ENCODE assay signal across 18 cellular contexts in genomic region chr2:121740973-121741372, GRCh38. TPM values are rescaled to one million over a fixed set of nuclear protein-coding genes. Genes with fewer than 3 reads are reported as not detected.
A peak's percentile ranks its signal among the peaks of the same experiment; 100 is the strongest.
DNase-seq lines count a peak whose midpoint lies in the region; ATAC-seq and TF ChIP-seq lines count a peak whose summit lies in the region.
"Had no signal": no experiment of that assay in that cellular context is flagged by ENCODE, and none has a peak within 500 bp of the region (broad histone marks: within the 10 kb centered on the region; RNA-seq: fewer than 3 reads in every experiment).

No MANE protein-coding gene starts in this region.

- H3K27me3 Mint-ChIP-seq in activated naive CD4-positive, alpha-beta T cell treated with anti-CD3 and anti-CD28 coated beads, Interleukin-2, amount 50 U/mL, for 24 hours, result no peaks in the 10 kb centered on the region
- H3K27me3 Mint-ChIP-seq in activated naive CD4-positive, alpha-beta T cell treated with anti-CD3 and anti-CD28 coated beads for 36 hours (ENCODE audit: low read depth), result no peaks in the 10 kb centered on the region
- H3K27me3 Mint-ChIP-seq in CD4-positive, alpha-beta T cell, result no peaks in the 10 kb centered on the region
- no peaks in the 10 kb centered on the region for H3K27me3 Mint-ChIP-seq in neural crest cell (ENCODE audit: low read depth)

- no peaks in the 10 kb centered on the region for H3K36me3 Mint-ChIP-seq in activated naive CD4-positive, alpha-beta T cell treated with anti-CD3 and anti-CD28 coated beads, Interleukin-2, amount 50 U/mL, for 24 hours
- H3K36me3 Mint-ChIP-seq in activated naive CD4-positive, alpha-beta T cell treated with anti-CD3 and anti-CD28 coated beads for 36 hours (ENCODE audit: low read depth), result peaks cover 6% of the 10 kb centered on the region
- H3K36me3 Mint-ChIP-seq in CD4-positive, alpha-beta T cell (ENCODE audit: low read depth), result peaks cover 10% of the 10 kb centered on the region
- H3K36me3 Mint-ChIP-seq in neural crest cell (ENCODE audit: low read depth), result no peaks in the 10 kb centered on the region

- DNase-seq in activated naive CD4-positive, alpha-beta T cell treated with anti-CD3 and anti-CD28 coated beads for 36 hours, result no peak
- no peak for DNase-seq in CD4-positive, alpha-beta T cell
- DNase-seq in neural crest cell (ENCODE audit: low read depth, low spot score) (no peak), posterior vena cava (ENCODE audit: low spot score) (peak; percentile 56), left ventricle myocardium superior (no peak), iPS-NIHi11 (ENCODE audit: low spot score) (no peak)
- DNase-seq: AML-193; CD8-positive, alpha-beta memory T cell; COR-L47; DMS 273 treated with DMSO at 0.1 percent for 48 hours; DMS53; DND-41; EL; H9 had no signal

- no peak for TF ChIP-seq CTCF in CD4-positive, alpha-beta T cell (IDR thresholded peaks at IDR 0.05)
- no peak for TF ChIP-seq CTCF in neural crest cell (conservative IDR thresholded peaks at IDR 0.05)

- peak overlapping the region; percentile 63 for H3K27ac Mint-ChIP-seq in activated naive CD4-positive, alpha-beta T cell treated with anti-CD3 and anti-CD28 coated beads, Interleukin-2, amount 50 U/mL, for 24 hours
- H3K27ac Mint-ChIP-seq in activated naive CD4-positive, alpha-beta T cell treated with anti-CD3 and anti-CD28 coated beads for 36 hours, result no peak overlapping the region
- H3K27ac Mint-ChIP-seq in CD4-positive, alpha-beta T cell, result no peak overlapping the region
- no peak overlapping the region for H3K27ac Mint-ChIP-seq in neural crest cell (ENCODE audit: unreplicated experiment)
- H3K27ac Mint-ChIP-seq: H9 had no signal

- no peak overlapping the region for H3K27ac ChIP-seq in CD4-positive, alpha-beta T cell (ENCODE audit: low read depth, low read length)
- H3K27ac ChIP-seq: 22Rv1, A549 had no signal

- intact Hi-C loops in activated naive CD4-positive, alpha-beta T cell treated with anti-CD3 and anti-CD28 coated beads for 36 hours (cut with micrococcal nuclease), result no loop called here
- intact Hi-C loops in CD4-positive, alpha-beta T cell (cut with DNase I, micrococcal nuclease), result no loop called here
- intact Hi-C loops in posterior vena cava (cut with DNase I), result loop anchor here in 1 of 2 donors (5.0 kb wide), 1 partner anchor 1269 kb away; no protein-coding TSS in a partner anchor
- intact Hi-C loops in left ventricle myocardium superior (cut with micrococcal nuclease), result no loop called here

- no peaks in the 10 kb centered on the region for H3K27me3 ChIP-seq in CD4-positive, alpha-beta T cell (ENCODE audit: control insufficient read depth, insufficient read depth, low read length)

- H3K4me3 Mint-ChIP-seq in activated naive CD4-positive, alpha-beta T cell treated with anti-CD3 and anti-CD28 coated beads, Interleukin-2, amount 50 U/mL, for 24 hours, result no peak overlapping the region
- H3K4me3 Mint-ChIP-seq in activated naive CD4-positive, alpha-beta T cell treated with anti-CD3 and anti-CD28 coated beads for 36 hours, result no peak overlapping the region
- H3K4me3 Mint-ChIP-seq in CD4-positive, alpha-beta T cell, result peak overlapping the region; percentile 49
- H3K4me3 Mint-ChIP-seq in neural crest cell, result peak overlapping the region; percentile 51
- H3K4me3 Mint-ChIP-seq: H9 had no signal

- CTCF ChIA-PET in activated naive CD4-positive, alpha-beta T cell treated with anti-CD3 and anti-CD28 coated beads for 36 hours (lab: Charles Lee), result no interaction called here
- CTCF ChIA-PET in CD4-positive, alpha-beta T cell (lab: Charles Lee), result no interaction called here

- H3K4me1 Mint-ChIP-seq in activated naive CD4-positive, alpha-beta T cell treated with anti-CD3 and anti-CD28 coated beads, Interleukin-2, amount 50 U/mL, for 24 hours, result peaks cover 23% of the 10 kb centered on the region
- peaks cover 17% of the 10 kb centered on the region for H3K4me1 Mint-ChIP-seq in activated naive CD4-positive, alpha-beta T cell treated with anti-CD3 and anti-CD28 coated beads for 36 hours (ENCODE audit: low read depth)
- H3K4me1 Mint-ChIP-seq in CD4-positive, alpha-beta T cell (ENCODE audit: low read depth), result peaks cover 24% of the 10 kb centered on the region
- peaks cover 1% of the 10 kb centered on the region for H3K4me1 Mint-ChIP-seq in neural crest cell

- POLR2A ChIA-PET in CD4-positive, alpha-beta T cell (lab: Charles Lee), result no interaction called here

- no peaks in the 10 kb centered on the region for H3K9me3 ChIP-seq in CD4-positive, alpha-beta T cell (ENCODE audit: control insufficient read depth, low read length)

- H3K9me3 Mint-ChIP-seq in activated naive CD4-positive, alpha-beta T cell treated with anti-CD3 and anti-CD28 coated beads, Interleukin-2, amount 50 U/mL, for 24 hours, result no peaks in the 10 kb centered on the region
- no peaks in the 10 kb centered on the region for H3K9me3 Mint-ChIP-seq in activated naive CD4-positive, alpha-beta T cell treated with anti-CD3 and anti-CD28 coated beads for 36 hours
- H3K9me3 Mint-ChIP-seq in CD4-positive, alpha-beta T cell, result no peaks in the 10 kb centered on the region
- no peaks in the 10 kb centered on the region for H3K9me3 Mint-ChIP-seq in neural crest cell
- H3K9me3 Mint-ChIP-seq: CD8-positive, alpha-beta memory T cell; H9 had no signal

- no peak for ATAC-seq in CD4-positive, alpha-beta T cell (ENCODE audit: poor library complexity)
- ATAC-seq in left ventricle myocardium superior, result no peak
- ATAC-seq: A549, GM12878 had no signal

RNA-seq across cellular contexts. Expression of gene NIFK, which starts 4.3 kb away (rescaled TPM):
- total RNA-seq in activated naive CD4-positive, alpha-beta T cell treated with anti-CD3 and anti-CD28 coated beads for 36 hours, result 100 to 1,000 TPM; 112 to 117 TPM
- total RNA-seq in CD4-positive, alpha-beta T cell, result 10 to 100 TPM; 43.6 to 47.7 TPM
- total RNA-seq in neural crest cell (89.7 and 95.4 TPM in 2 replicates), posterior vena cava (10 to 100 TPM; 32.1 to 45.8 TPM), left ventricle myocardium superior (20.7 TPM)

RNA-seq across cellular contexts. Expression of gene TSN, which starts 14.5 kb away (rescaled TPM):
- 10 to 100 TPM; 49.8 to 52.6 TPM for total RNA-seq in activated naive CD4-positive, alpha-beta T cell treated with anti-CD3 and anti-CD28 coated beads for 36 hours
- total RNA-seq in CD4-positive, alpha-beta T cell, result 10 to 100 TPM; 49.1 to 50.9 TPM
- total RNA-seq in neural crest cell (111 and 115 TPM in 2 replicates), posterior vena cava (10 to 100 TPM; 43.8 to 49.5 TPM), left ventricle myocardium superior (38.1 TPM)

Comparison
In these comparisons a context has a peak if more than half of its experiments do, and no peak if none do; other contexts are left out.
1. H3K4me3 Mint-ChIP-seq: peak in CD4-positive, alpha-beta T cell (single experiment) and neural crest cell (single experiment); none in activated naive CD4-positive, alpha-beta T cell treated with anti-CD3 and anti-CD28 coated beads, Interleukin-2, amount 50 U/mL, for 24 hours (single experiment) and activated naive CD4-positive, alpha-beta T cell treated with anti-CD3 and anti-CD28 coated beads for 36 hours (single experiment).